Comparison of ENCODE assay signal across 28 cellular contexts in genomic region chr14:63147018-63147417, GRCh38. TPM values are rescaled to one million over a fixed set of nuclear protein-coding genes. Genes with fewer than 3 reads are reported as not detected.
"Had no signal": no experiment of that assay in that cellular context is flagged by ENCODE, and none has a peak within 500 bp of the region (broad histone marks: within the 10 kb centered on the region; RNA-seq: fewer than 3 reads in every experiment).

No MANE protein-coding gene starts in this region.

- H3K4me1 ChIP-seq: heart right ventricle, left lung, psoas muscle, sigmoid colon, testis, tibial artery had no signal

- DNase-seq: effector CD8-positive, alpha-beta T cell; endodermal cell; foreskin melanocyte; glutamatergic neuron; heart right ventricle; hippocampal formation; left cardiac atrium; left lung; mammary epithelial cell; mesendoderm; midbrain; naive thymus-derived CD4-positive, alpha-beta T cell; nephron progenitor cell; occipital lobe; ovary; posterior cingulate gyrus; psoas muscle; right cardiac atrium; sigmoid colon; stimulated activated CD4-positive, alpha-beta T cell treated with anti-CD3 and anti-CD28 coated beads, Interleukin-2, amount 100 ng/mL, for 24 hours; stimulated activated CD4-positive, alpha-beta T cell treated with anti-CD3 and anti-CD28 coated beads, Interleukin-4, amount 100 ng/mL, for 24 hours; stimulated activated naive CD8-positive, alpha-beta T cell treated with anti-CD3 and anti-CD28 coated beads, Interleukin-15, Interleukin-2, amounts not matched to agents 100 U/mL and 50 U/mL, for 24 hours; substantia nigra; testis; tibial artery had no signal

- H3K36me3 ChIP-seq: heart right ventricle, left lung, ovary, sigmoid colon, tibial artery had no signal

- H3K4me3 ChIP-seq: heart right ventricle, left lung, ovary, psoas muscle, sigmoid colon, testis, tibial artery had no signal

- H3K27me3 ChIP-seq: left lung, ovary, sigmoid colon, testis, tibial artery had no signal

- H3K27ac ChIP-seq: epithelial cell of prostate, heart right ventricle, left lung, ovary, psoas muscle, sigmoid colon, testis, tibial artery had no signal

- H3K9me3 ChIP-seq: ovary, testis had no signal

- ATAC-seq: esophagus mucosa; heart right ventricle; left cardiac atrium; left lung; naive thymus-derived CD4-positive, alpha-beta T cell; psoas muscle; right cardiac atrium; stimulated activated effector memory CD8-positive, alpha-beta T cell treated with anti-CD3 and anti-CD28 coated beads, Interleukin-12 subunit alpha, Interleukin-12 subunit beta, amount 100 ng/mL, for 72 hours; stimulated activated naive CD8-positive, alpha-beta T cell treated with anti-CD3 and anti-CD28 coated beads, Interleukin-15, Interleukin-2, amounts not matched to agents 100 U/mL and 50 U/mL, for 24 hours had no signal

RNA-seq across cellular contexts. Expression of gene RHOJ, which starts 57.2 kb away (rescaled TPM):
- total RNA-seq: endodermal cell; naive thymus-derived CD4-positive, alpha-beta T cell had no signal
- polyA plus RNA-seq: naive thymus-derived CD4-positive, alpha-beta T cell had no signal
